ENCODE assay signal across 13 cellular contexts in the genomic region with DNA sequence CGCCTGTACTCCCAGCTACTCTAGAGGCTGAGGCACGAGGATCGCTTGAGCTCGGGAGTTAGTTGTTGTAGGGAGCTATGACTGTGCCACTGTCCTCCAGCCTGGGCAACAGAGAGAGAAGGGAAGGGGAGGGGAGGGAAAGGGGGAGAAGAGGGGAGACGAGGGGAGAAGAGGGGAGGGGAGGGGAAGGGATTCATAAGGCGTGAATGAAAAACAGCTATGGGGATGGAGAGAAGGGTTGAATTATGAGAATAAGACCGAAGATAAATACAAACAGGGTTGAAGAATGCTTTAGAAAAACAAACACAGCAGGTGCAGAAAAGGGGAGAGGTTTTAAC.
DNase-seq lines count a peak whose midpoint lies in the region; ATAC-seq, FAIRE-seq and TF ChIP-seq lines count a peak whose summit lies in the region.
"Had no signal": no experiment of that assay in that cellular context is flagged by ENCODE, and none has a peak within 500 bp of the region (broad histone marks: within the 10 kb centered on the region; RNA-seq: fewer than 3 reads in every experiment).

No MANE protein-coding gene starts in this region.

- POLR2A ChIA-PET in A549 (lab: Yijun Ruan, JAX) (interaction anchor here (0.9 to 1.7 kb wide), 3 partner anchors 20 to 107 kb away, joined by 3 to 5 read pairs (median 4); a partner anchor contains a TSS), Panc1 (lab: Charles Lee) (no interaction called here)

- no peak for DNase-seq in A549 (ENCODE audit: low read depth in 1 of 2, low spot score in 1 of 2)
- no peak for DNase-seq in H9
- no peak for DNase-seq in Panc1 (ENCODE audit: low read depth, low spot score)
- DNase-seq in hepatocyte (ENCODE audit: low spot score), result no peak
- DNase-seq in SW480 (ENCODE audit: low spot score), result no peak
- DNase-seq: activated naive CD4-positive, alpha-beta T cell; effector CD4-positive, alpha-beta T cell; kidney; NCI-H2107; stimulated activated CD4-positive, alpha-beta T cell treated with anti-CD3 and anti-CD28 coated beads, Interleukin-12 subunit alpha, Interleukin-12 subunit beta, amount 100 ng/mL, for 4 hours had no signal

- H3K23ac ChIP-seq in H9 (ENCODE audit: insufficient read length, low read depth, low read length), result no peak overlapping the region

- H4K20me1 ChIP-seq in H9 (ENCODE audit: control insufficient read depth, insufficient read depth, insufficient read length), result no peaks in the 10 kb centered on the region
- no peaks in the 10 kb centered on the region for H4K20me1 ChIP-seq in hepatocyte (ENCODE audit: insufficient read depth, poor library complexity, severe bottlenecking)

- no peaks in the 10 kb centered on the region for H3K9me2 ChIP-seq in hepatocyte (replicated peaks; ENCODE audit: insufficient read depth)

- in situ Hi-C loops in Panc1 (cut with HindIII; ENCODE audit: low pct_unique_long_range_greater_than_20kb, low sequenced_read_pairs), result no loop called here

- no peak overlapping the region for H2BK120ac ChIP-seq in H9 (ENCODE audit: low read depth, low read length, poor library complexity, severe bottlenecking)

- CTCF ChIA-PET in A549 (lab: Yijun Ruan, JAX), result interaction anchor here (1.0 kb wide), 2 partner anchors 20 to 199 kb away, joined by 3 to 4 read pairs; no protein-coding TSS in a partner anchor
- CTCF ChIA-PET in Panc1 (lab: Charles Lee), result interaction anchor here (0.6 kb wide), 1 partner anchor 23 kb away, joined by 6 read pairs; no protein-coding TSS in a partner anchor

- H3K9me3 ChIP-seq in A549 (no peaks in the 10 kb centered on the region), H9 (ENCODE audit: control insufficient read depth, low read depth, low read length) (no peaks in the 10 kb centered on the region), Panc1 (ENCODE audit: control insufficient read depth, insufficient read depth, low read depth, low read length) (no peaks in the 10 kb centered on the region), hepatocyte (ENCODE audit: low read depth) (no peaks in the 10 kb centered on the region)

- H3K4me3 Mint-ChIP-seq in H9, result peak overlapping the region; percentile 59 to 85

- H3K79me2 ChIP-seq in H9 (ENCODE audit: insufficient read depth, low read length), result no peaks in the 10 kb centered on the region
- no peaks in the 10 kb centered on the region for H3K79me2 ChIP-seq in hepatocyte

- H4K8ac ChIP-seq in H9 (replicated peaks; ENCODE audit: insufficient read length, low read depth, low read length), result no peak overlapping the region

- no peaks in the 10 kb centered on the region for H3K79me1 ChIP-seq in H9 (ENCODE audit: insufficient read depth, low read depth, low read length, poor library complexity, severe bottlenecking)

- no peak for TF ChIP-seq CTCF in A549 (IDR thresholded peaks at IDR 0.05)
- TF ChIP-seq CTCF in H9 (conservative IDR thresholded peaks at IDR 0.05), result no peak
- TF ChIP-seq CTCF in Panc1 (IDR thresholded peaks at IDR 0.05), result no peak
- TF ChIP-seq CTCF in hepatocyte (IDR thresholded peaks at IDR 0.05; ENCODE audit: poor library complexity), result no peak

- H3K36me3 ChIP-seq in Panc1 (ENCODE audit: control insufficient read depth, insufficient read depth, low read length) (no peaks in the 10 kb centered on the region), hepatocyte (replicated peaks; ENCODE audit: insufficient read depth, low read depth) (no peaks in the 10 kb centered on the region)

- H3K9me3 Mint-ChIP-seq in H9, result peaks cover 0 to 3% of the 10 kb centered on the region in 2 experiments; a peak in 4 of 5 replicates

- no peak overlapping the region for H3K4ac ChIP-seq in H9 (ENCODE audit: low read depth, low read length)

- peak overlapping the region; percentile 89 for H3K4me2 ChIP-seq in A549
- H3K4me2 ChIP-seq in H9 (ENCODE audit: insufficient read depth, insufficient read length, low read length), result peak overlapping the region; percentile 92
- H3K4me2 ChIP-seq in hepatocyte, result peak overlapping the region; percentile 63

- no peak overlapping the region for H4K91ac ChIP-seq in H9 (ENCODE audit: insufficient read length, low read depth, low read length)

- H2BK20ac ChIP-seq in H9 (ENCODE audit: low read depth, low read length, poor library complexity, severe bottlenecking), result no peak overlapping the region

- no peak overlapping the region for H3K27ac ChIP-seq in A549
- H3K27ac ChIP-seq in H9 (ENCODE audit: insufficient read length, low read depth, low read length), result no peak overlapping the region
- no peak overlapping the region for H3K27ac ChIP-seq in Panc1 (ENCODE audit: low read length)
- H3K27ac ChIP-seq in hepatocyte, result no peak overlapping the region

- ATAC-seq in A549 (peak; percentile 73 to 77; a peak in 5 of 6 replicates), Panc1 (peak; percentile 65), GM21619 (IDR thresholded peaks at IDR 0.05; ENCODE audit: unreplicated experiment) (no peak), GM19463 (IDR thresholded peaks at IDR 0.05; ENCODE audit: unreplicated experiment) (no peak), GM21423 (IDR thresholded peaks at IDR 0.05; ENCODE audit: unreplicated experiment) (no peak)

- no peak overlapping the region for H3K9ac ChIP-seq in H9 (ENCODE audit: extremely low read depth, insufficient read length, low read length)

- H3K36me3 Mint-ChIP-seq in H9 (ENCODE audit: insufficient read depth in 1 of 3, low read depth in 3 of 3), result no peaks in the 10 kb centered on the region

- H3K4me1 ChIP-seq in A549 (peaks cover 8% of the 10 kb centered on the region; the same call in 1 of the 3 replicates), H9 (ENCODE audit: insufficient read depth, low read length) (peaks cover 7% of the 10 kb centered on the region; the same call in 1 of the 2 replicates), Panc1 (ENCODE audit: control insufficient read depth, insufficient read depth, low read length) (peaks cover 6% of the 10 kb centered on the region; the same call in 1 of the 2 replicates), hepatocyte (ENCODE audit: insufficient read depth) (peaks cover 7% of the 10 kb centered on the region)

- no peak overlapping the region for H2BK15ac ChIP-seq in H9 (ENCODE audit: low read depth, low read length)

- H3K14ac ChIP-seq in H9 (ENCODE audit: insufficient read depth, low read length), result no peak overlapping the region

- TF ChIP-seq POLR2A in A549 (IDR thresholded peaks at IDR 0.05; ENCODE audit: low read length), result no peak

- H2BK12ac ChIP-seq in H9 (ENCODE audit: insufficient read length, low read depth, low read length), result no peak overlapping the region

- no peak overlapping the region for H3K18ac ChIP-seq in H9 (ENCODE audit: insufficient read length, low read depth, low read length)

- H3T11ph ChIP-seq in H9 (ENCODE audit: low read length), result no peak overlapping the region

- H3K56ac ChIP-seq in H9 (ENCODE audit: insufficient read length, low read depth, low read length), result no peak overlapping the region

- TF ChIP-seq RAD21 in A549 (conservative IDR thresholded peaks at IDR 0.05 in 1 of 2, IDR thresholded peaks at IDR 0.05 in 1 of 2), result no peak

- H2AFZ ChIP-seq in H9 (ENCODE audit: low read length), result no peak overlapping the region
- H2AFZ ChIP-seq in hepatocyte, result no peak overlapping the region

- H3K4me1 Mint-ChIP-seq in H9, result peaks cover 26 to 47% of the 10 kb centered on the region in 2 experiments

- H2AK5ac ChIP-seq in H9 (ENCODE audit: insufficient read length, low read length), result no peak overlapping the region

- no peak overlapping the region for H3K27ac Mint-ChIP-seq in H9

- H3K27me3 Mint-ChIP-seq in H9 (ENCODE audit: low read depth), result peaks cover 96% of the 10 kb centered on the region

- no peak overlapping the region for H4K5ac ChIP-seq in H9 (ENCODE audit: insufficient read length, low read depth, low read length)

- no TSS peak for BruUV-seq in Panc1 (replicated peaks; lab: Mats Ljungman, UMichigan)

- 2% methylated on average over 6 of the region's 7 CpGs for WGBS in A549 (ENCODE audit: missing lambda C conversion rate)
- WGBS in H9 (ENCODE audit: extremely low coverage, insufficient read length, low lambda C conversion rate), result no CpG with 5 or more reads among the region's 7 CpGs
- WGBS in hepatocyte (ENCODE audit: low lambda C conversion rate, missing lambda C conversion rate), result 16% methylated on average over 5 of the region's 7 CpGs

- no peak for FAIRE-seq in A549 (lab: Jason Lieb, UNC)
- FAIRE-seq: kidney had no signal

- H2BK5ac ChIP-seq in H9 (ENCODE audit: insufficient read length, low read length), result no peak overlapping the region

- intact Hi-C loops in Panc1 (cut with micrococcal nuclease; ENCODE audit: unreplicated experiment), result no loop called here

- no peak for TF ChIP-seq EP300 in A549 (IDR thresholded peaks at IDR 0.05)

- peaks cover 10% of the 10 kb centered on the region for H3K23me2 ChIP-seq in H9 (ENCODE audit: insufficient read length, low read depth, low read length, poor library complexity, severe bottlenecking)

- H3K4me3 ChIP-seq in A549, result peak overlapping the region; percentile 51
- H3K4me3 ChIP-seq in Panc1 (ENCODE audit: low read depth in 2 of 2, low read length in 2 of 2), result peak overlapping the region; percentile 55 to 81
- no peak overlapping the region for H3K4me3 ChIP-seq in hepatocyte

- H3K27me3 ChIP-seq in H9 (ENCODE audit: insufficient read depth, low read length), result peaks cover 55% of the 10 kb centered on the region
- no peaks in the 10 kb centered on the region; the same call in 1 of the 2 replicates for H3K27me3 ChIP-seq in Panc1 (ENCODE audit: control insufficient read depth, insufficient read depth, low read length)
- H3K27me3 ChIP-seq in hepatocyte, result peaks cover 87% of the 10 kb centered on the region

TF ChIP-seq in A549, 52 proteins besides CTCF, POLR2A, EP300 and RAD21:
- TF ChIP-seq KDM5A (IDR thresholded peaks at IDR 0.05) (no peak), HDAC2 (IDR thresholded peaks at IDR 0.05) (no peak), RCOR1 (IDR thresholded peaks at IDR 0.05; ENCODE audit: low read depth, low read length) (no peak), PHF8 (IDR thresholded peaks at IDR 0.05; ENCODE audit: borderline replicate concordance, low read depth) (no peak), SMC3 (IDR thresholded peaks at IDR 0.05) (no peak), FOSB (CRISPR knock-in tag; IDR thresholded peaks at IDR 0.05) (no peak), ZNF302 (CRISPR knock-in tag; IDR thresholded peaks at IDR 0.05) (no peak), ZC3H11A (IDR thresholded peaks at IDR 0.05) (no peak)
TF ChIP-seq in A549: peak in this region for 0.

Comparison
In these comparisons a context has a peak if more than half of its experiments do, and no peak if none do; other contexts are left out.
1. ATAC-seq: peak in A549 (2 of 2) and Panc1 (single experiment); none in GM21619 (single experiment), GM19463 (single experiment) and GM21423 (single experiment).
2. Peak in every context shown above with its lines, with median percentiles within 50 percentile points of each other: H3K4me2 ChIP-seq.